16 cellular contexts compared by ENCODE assay signal in the genomic region with DNA sequence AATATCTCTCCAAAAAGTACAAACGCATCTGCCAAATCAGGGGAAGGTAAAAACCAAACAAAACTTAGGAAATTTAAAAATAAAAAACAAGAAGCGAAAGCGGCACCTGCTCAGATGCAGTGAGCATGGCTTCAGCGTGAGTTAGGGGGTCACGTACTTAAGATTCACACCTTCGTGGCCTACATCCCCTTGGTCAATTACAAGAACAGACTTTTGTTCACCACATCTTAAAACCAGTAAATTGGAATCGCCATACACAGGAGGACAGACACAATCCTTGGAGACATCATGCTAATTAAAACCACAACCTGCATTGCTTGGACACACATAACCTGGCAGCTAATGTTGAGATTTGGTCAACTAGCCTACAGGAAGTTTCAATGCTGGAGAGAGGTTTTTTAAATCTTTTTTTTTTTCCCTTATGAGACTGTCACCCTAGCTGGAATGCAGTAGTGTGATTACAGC. TPM values are rescaled to one million over a fixed set of nuclear protein-coding genes. Genes with fewer than 3 reads are reported as not detected.
DNase-seq lines count a peak whose midpoint lies in the region; ATAC-seq, FAIRE-seq and TF ChIP-seq lines count a peak whose summit lies in the region.
"Had no signal": no experiment of that assay in that cellular context is flagged by ENCODE, and none has a peak within 500 bp of the region (broad histone marks: within the 10 kb centered on the region; RNA-seq: fewer than 3 reads in every experiment).

No MANE protein-coding gene starts in this region.

- H3K27ac Mint-ChIP-seq in type B pancreatic cell = no peak overlapping the region
- H3K27ac Mint-ChIP-seq: activated CD4-positive, alpha-beta T cell treated with anti-CD3 and anti-CD28 coated beads for 36 hours; activated naive CD4-positive, alpha-beta T cell treated with anti-CD3 and anti-CD28 coated beads for 36 hours had no signal

- H3K36me3 Mint-ChIP-seq in type B pancreatic cell = no peaks in the 10 kb centered on the region

- peak overlapping the region; percentile 76 for H3K4me2 ChIP-seq in Karpas-422 (ENCODE audit: low read depth, low read length, poor library complexity, severe bottlenecking)

- no peaks in the 10 kb centered on the region for H3K79me2 ChIP-seq in Karpas-422 (ENCODE audit: low read length)

- H3K27ac ChIP-seq in Karpas-422 (ENCODE audit: low read length) (peak overlapping the region; percentile 99), left ventricle myocardium inferior (replicated peaks) (no peak overlapping the region)
- H3K27ac ChIP-seq: pancreas had no signal

- no peaks in the 10 kb centered on the region for H3K9me2 ChIP-seq in Karpas-422 (replicated peaks; ENCODE audit: insufficient read depth, low read length)

- H3K4me1 ChIP-seq in Karpas-422 (ENCODE audit: low read length) = peaks cover 100% of the 10 kb centered on the region
- H3K4me1 ChIP-seq in left ventricle myocardium inferior = no peaks in the 10 kb centered on the region
- no peaks in the 10 kb centered on the region for H3K4me1 ChIP-seq in BE2C

- H3K36me3 ChIP-seq in Karpas-422 (ENCODE audit: insufficient read depth, low read length) = no peaks in the 10 kb centered on the region
- H3K36me3 ChIP-seq in left ventricle myocardium inferior = no peaks in the 10 kb centered on the region
- no peaks in the 10 kb centered on the region for H3K36me3 ChIP-seq in BE2C
- H3K36me3 ChIP-seq: pancreas had no signal

- peak; percentile 16 for FAIRE-seq in D721Med (lab: Jason Lieb, UNC)
- FAIRE-seq: colon, pancreas had no signal

- H3K4me3 ChIP-seq in Karpas-422 (ENCODE audit: low read length) (no peak overlapping the region), left ventricle myocardium inferior (no peak overlapping the region), BE2C (ENCODE audit: low read depth, low read length) (no peak overlapping the region)
- H3K4me3 ChIP-seq: pancreas had no signal

- no peak for TF ChIP-seq CTCF in D721Med (IDR thresholded peaks at IDR 0.05; ENCODE audit: insufficient read depth, missing control alignments)
- TF ChIP-seq CTCF in left ventricle myocardium inferior (IDR thresholded peaks at IDR 0.05; ENCODE audit: borderline replicate concordance) = no peak
- TF ChIP-seq CTCF in BE2C (IDR thresholded peaks at IDR 0.05; ENCODE audit: low read depth, low read length) = no peak
- TF ChIP-seq CTCF in type B pancreatic cell (conservative IDR thresholded peaks at IDR 0.05) = no peak

- peak; percentile 63 for ATAC-seq in GM19452 (IDR thresholded peaks at IDR 0.05; ENCODE audit: unreplicated experiment)
- ATAC-seq in HG02885 (IDR thresholded peaks at IDR 0.05; ENCODE audit: poor library complexity, unreplicated experiment) = peak; percentile 52
- ATAC-seq: activated CD4-positive, alpha-beta T cell treated with anti-CD3 and anti-CD28 coated beads for 36 hours; left colon; pancreas had no signal

- peaks cover 12% of the 10 kb centered on the region for H3K4me1 Mint-ChIP-seq in type B pancreatic cell (ENCODE audit: unreplicated experiment)
- H3K4me1 Mint-ChIP-seq: activated CD4-positive, alpha-beta T cell treated with anti-CD3 and anti-CD28 coated beads for 36 hours had no signal

- peak overlapping the region; percentile 42 for H3K9ac ChIP-seq in Karpas-422 (ENCODE audit: low read length)

- intact Hi-C loops in left ventricle myocardium inferior (cut with micrococcal nuclease) = no loop called here

- no peaks in the 10 kb centered on the region for H3K9me3 Mint-ChIP-seq in type B pancreatic cell
- H3K9me3 Mint-ChIP-seq: activated naive CD4-positive, alpha-beta T cell treated with anti-CD3 and anti-CD28 coated beads for 36 hours had no signal

- DNase-seq in D721Med (ENCODE audit: insufficient read length, low spot score) = no peak
- DNase-seq in Karpas-422 = peak; percentile 92
- no peak for DNase-seq in left ventricle myocardium inferior
- DNase-seq in stimulated activated CD8-positive, alpha-beta memory T cell treated with anti-CD3 and anti-CD28 coated beads, Interleukin-4, amount 100 ng/mL, for 48 hours = no peak
- no peak for DNase-seq in BE2C
- no peak for DNase-seq in type B pancreatic cell (ENCODE audit: extremely low spot score, unreplicated experiment)
- DNase-seq: activated CD4-positive, alpha-beta T cell treated with anti-CD3 and anti-CD28 coated beads for 36 hours; activated naive CD4-positive, alpha-beta T cell treated with anti-CD3 and anti-CD28 coated beads for 36 hours; IMR-90; left colon; pancreas; SHP77 treated with DMSO at 0.1 percent for 48 hours; stimulated activated CD4-positive, alpha-beta T cell treated with anti-CD3 and anti-CD28 coated beads, Interleukin-2, amount 100 ng/mL, for 48 hours had no signal

- H2AFZ ChIP-seq in Karpas-422 (ENCODE audit: low read length) = no peak overlapping the region

- no peaks in the 10 kb centered on the region for H3K9me3 ChIP-seq in Karpas-422 (ENCODE audit: low read length)
- no peaks in the 10 kb centered on the region for H3K9me3 ChIP-seq in left ventricle myocardium inferior (replicated peaks)
- no peaks in the 10 kb centered on the region for H3K9me3 ChIP-seq in BE2C
- H3K9me3 ChIP-seq: pancreas had no signal

- no peaks in the 10 kb centered on the region for H3K27me3 Mint-ChIP-seq in type B pancreatic cell

- H3K27me3 ChIP-seq in Karpas-422 (ENCODE audit: low read length) (no peaks in the 10 kb centered on the region), left ventricle myocardium inferior (ENCODE audit: low read depth) (no peaks in the 10 kb centered on the region), BE2C (peaks cover 7% of the 10 kb centered on the region; the same call in 1 of the 2 replicates)
- H3K27me3 ChIP-seq: pancreas had no signal

- no peak overlapping the region for H3K4me3 Mint-ChIP-seq in type B pancreatic cell
- H3K4me3 Mint-ChIP-seq: activated CD4-positive, alpha-beta T cell treated with anti-CD3 and anti-CD28 coated beads for 36 hours; activated naive CD4-positive, alpha-beta T cell treated with anti-CD3 and anti-CD28 coated beads for 36 hours had no signal

- H4K20me1 ChIP-seq in Karpas-422 (ENCODE audit: insufficient read depth, low read depth, low read length) = no peaks in the 10 kb centered on the region

RNA-seq across cellular contexts. Expression of a gene that starts 12.5 kb away (rescaled TPM):
- 222 and 271 TPM in 2 replicates for total RNA-seq in Karpas-422 (2014; rRNA removed; shearing (Covaris generic); ENCODE audit: low replicate concordance)
- 3.2 TPM for total RNA-seq in left ventricle myocardium inferior
- polyA plus RNA-seq in BE2C (2012; ENCODE audit: insufficient read depth, insufficient read length, low read depth) = not detected
- total RNA-seq in type B pancreatic cell (ENCODE audit: low replicate concordance) = 28.2 and 43.8 TPM in 2 replicates

RNA-seq across cellular contexts. Expression of a gene that starts 38.7 kb away (rescaled TPM):
- 53.2 and 85.2 TPM in 2 replicates for total RNA-seq in Karpas-422 (2014; rRNA removed; shearing (Covaris generic); ENCODE audit: low replicate concordance)
- total RNA-seq in left ventricle myocardium inferior (45.4 TPM), type B pancreatic cell (ENCODE audit: low replicate concordance) (25.3 and 28.0 TPM in 2 replicates)
- polyA plus RNA-seq in BE2C (2012; ENCODE audit: insufficient read depth, insufficient read length, low read depth) = 11.7 TPM
